In genomic region chr12:51424662-51425539, GRCh38 we compare ENCODE assay signal across 8 cellular contexts. TPM values are rescaled to one million over a fixed set of nuclear protein-coding genes. Genes with fewer than 3 reads are reported as not detected.
A peak's percentile ranks its signal among the peaks of the same experiment; 100 is the strongest.
DNase-seq lines count a peak whose midpoint lies in the region; ATAC-seq, FAIRE-seq and TF ChIP-seq lines count a peak whose summit lies in the region.

Gene SLC4A8, plus strand, starts transcription at chr12:51424831. Its CDS starts 157 bp downstream, at chr12:51424988.

- H3K4me3 ChIP-seq in astrocyte of the spinal cord (ENCODE audit: low read depth, low read length): peak within 1 kb of the TSS; percentile 74
- H3K4me3 ChIP-seq in retinal pigment epithelial cell (ENCODE audit: low read length): peak within 1 kb of the TSS; percentile 75

- ATAC-seq in HG02852 (IDR thresholded peaks at IDR 0.05; ENCODE audit: unreplicated experiment): peak; percentile 94

- no peak for TF ChIP-seq POLR2A in GM12891 (IDR thresholded peaks at IDR 0.05; ENCODE audit: low read depth, low read length)

- FAIRE-seq in GM12891 (lab: Jason Lieb, UNC): peak; percentile 94

- DNase-seq in GM12891 (ENCODE audit: insufficient read length, low spot score) (peak; percentile 92), NCI-H1694 treated with DMSO at 0.1 percent for 48 hours (lab: John Stamatoyannopoulos, UW) (peak; percentile 66), T1000 (lab: John Stamatoyannopoulos, UW) (peak; percentile 92), astrocyte of the spinal cord (ENCODE audit: low read depth, low spot score) (peak; percentile 86), iPS DF 19.7 (ENCODE audit: low read depth, low spot score) (peak; percentile 60), retinal pigment epithelial cell (ENCODE audit: low read depth) (peak; percentile 73), OCI-M2 (lab: John Stamatoyannopoulos, UW; ENCODE audit: unreplicated experiment) (no peak)

- in situ Hi-C loops in astrocyte of the spinal cord (cut with HindIII; ENCODE audit: low sequenced_read_pairs): no loop called here

- TF ChIP-seq CTCF in astrocyte of the spinal cord (IDR thresholded peaks at IDR 0.05; ENCODE audit: low read depth, low read length): peak; percentile 85
- TF ChIP-seq CTCF in retinal pigment epithelial cell (conservative IDR thresholded peaks at IDR 0.05; ENCODE audit: low read depth, low read length): peak; percentile 78

TF ChIP-seq in GM12891, 5 proteins besides CTCF, POLR2A, EP300 and RAD21:
- no peak for TF ChIP-seq SPI1 (IDR thresholded peaks at IDR 0.05; ENCODE audit: low read depth, low read length)
- no peak for TF ChIP-seq POU2F2 (IDR thresholded peaks at IDR 0.05; ENCODE audit: low read depth, low read length)
- no peak for TF ChIP-seq POLR2AphosphoS5 (IDR thresholded peaks at IDR 0.05; ENCODE audit: low read depth, low read length)
- TF ChIP-seq PAX5 (IDR thresholded peaks at IDR 0.05; ENCODE audit: insufficient read depth, low read length, severe bottlenecking): no peak
- no peak for TF ChIP-seq TAF1 (IDR thresholded peaks at IDR 0.05; ENCODE audit: low read depth, low read length)
TF ChIP-seq in GM12891: peak in this region for 0.

RNA-seq across cellular contexts. Expression of gene SLC4A8, which starts in this region (rescaled TPM):
- polyA plus RNA-seq in GM12891 (2012; ENCODE audit: low read depth, missing spikeins): 1.5 TPM
